Comparison of ENCODE assay signal across 15 cellular contexts in genomic region chr5:14242871-14243383, GRCh38.
DNase-seq lines count a peak whose midpoint lies in the region; ATAC-seq and TF ChIP-seq lines count a peak whose summit lies in the region.
"Had no signal": no experiment of that assay in that cellular context is flagged by ENCODE, and none has a peak within 500 bp of the region (broad histone marks: within the 10 kb centered on the region; RNA-seq: fewer than 3 reads in every experiment).

No MANE protein-coding gene starts in this region.

- no peaks in the 10 kb centered on the region for H3K9me3 Mint-ChIP-seq in endodermal cell
- H3K9me3 Mint-ChIP-seq: CD4-positive, alpha-beta T cell had no signal

- H3K4me3 ChIP-seq in GM23248, result no peak overlapping the region
- H3K4me3 ChIP-seq in HUES64 (ENCODE audit: low read length), result no peak overlapping the region
- no peak overlapping the region for H3K4me3 ChIP-seq in endodermal cell (ENCODE audit: low read length)
- H3K4me3 ChIP-seq in neuronal stem cell (ENCODE audit: low read length in 2 of 2), result no peak overlapping the region
- H3K4me3 ChIP-seq: GM12878, SK-N-MC had no signal

- H3K27me3 Mint-ChIP-seq in endodermal cell (ENCODE audit: insufficient read depth), result no peaks in the 10 kb centered on the region
- H3K27me3 Mint-ChIP-seq: CD4-positive, alpha-beta T cell had no signal

- H3K4me2 ChIP-seq in GM23248 (ENCODE audit: unreplicated experiment) (no peak overlapping the region), neuronal stem cell (ENCODE audit: insufficient read depth, low read length, poor library complexity, severe bottlenecking) (no peak overlapping the region)

- H2AK5ac ChIP-seq in neuronal stem cell (ENCODE audit: low read depth, low read length), result no peak overlapping the region

- no peak overlapping the region for H4K91ac ChIP-seq in neuronal stem cell (ENCODE audit: low read depth, low read length, poor library complexity)

- H3K36me3 ChIP-seq in GM23248 (ENCODE audit: low read depth), result no peaks in the 10 kb centered on the region
- no peaks in the 10 kb centered on the region for H3K36me3 ChIP-seq in HUES64 (ENCODE audit: insufficient read depth, low read length)
- H3K36me3 ChIP-seq in endodermal cell (ENCODE audit: control insufficient read depth, insufficient read depth, low read length), result no peaks in the 10 kb centered on the region
- H3K36me3 ChIP-seq in neuronal stem cell (replicated peaks in 1 of 2; ENCODE audit: control insufficient read depth in 2 of 2, insufficient read depth in 2 of 2, low read length in 2 of 2), result peaks cover 0 to 2% of the 10 kb centered on the region in 2 donors

- no peaks in the 10 kb centered on the region for H3K9me2 ChIP-seq in GM23248 (ENCODE audit: insufficient read depth)

- H3K36me3 Mint-ChIP-seq in endodermal cell (ENCODE audit: low read depth), result no peaks in the 10 kb centered on the region

- H3K14ac ChIP-seq in neuronal stem cell (ENCODE audit: low read length), result no peak overlapping the region

- H2BK120ac ChIP-seq in neuronal stem cell (ENCODE audit: low read depth, low read length), result no peak overlapping the region

- no peak overlapping the region for H3K4me3 Mint-ChIP-seq in endodermal cell
- H3K4me3 Mint-ChIP-seq: CD4-positive, alpha-beta T cell had no signal

- no peak overlapping the region for H4K8ac ChIP-seq in neuronal stem cell (ENCODE audit: low read depth, low read length)

- ATAC-seq in HG03135 (IDR thresholded peaks at IDR 0.05; ENCODE audit: unreplicated experiment), result no peak
- ATAC-seq: GM12878 had no signal

- peaks cover 42% of the 10 kb centered on the region for H4K20me1 ChIP-seq in GM23248 (ENCODE audit: insufficient read depth)

- in situ Hi-C loops in GM23248 (cut with MboI), result no loop called here

- no peak overlapping the region for H2BK12ac ChIP-seq in neuronal stem cell (ENCODE audit: low read length)

- no peaks in the 10 kb centered on the region for H3K79me1 ChIP-seq in neuronal stem cell (ENCODE audit: low read depth, low read length)

- no peak overlapping the region for H3K9ac ChIP-seq in GM23248
- no peak overlapping the region for H3K9ac ChIP-seq in HUES64 (ENCODE audit: low read depth, low read length)
- H3K9ac ChIP-seq in endodermal cell (ENCODE audit: extremely low read depth, low read length, poor library complexity, severe bottlenecking), result no peak overlapping the region
- no peak overlapping the region for H3K9ac ChIP-seq in neuronal stem cell (ENCODE audit: low read depth, low read length, poor library complexity)

- peak overlapping the region; percentile 13 for H3K18ac ChIP-seq in neuronal stem cell (ENCODE audit: low read length)

- H3K4ac ChIP-seq in neuronal stem cell (ENCODE audit: low read length), result no peak overlapping the region

- TF ChIP-seq CTCF in endodermal cell (conservative IDR thresholded peaks at IDR 0.05), result no peak

- H3K79me2 ChIP-seq in GM23248 (ENCODE audit: insufficient read depth), result peaks cover 100% of the 10 kb centered on the region

- H2BK15ac ChIP-seq in neuronal stem cell (ENCODE audit: low read length), result no peak overlapping the region

- H3K4me1 Mint-ChIP-seq in endodermal cell, result peaks cover 30% of the 10 kb centered on the region

- peaks cover 62% of the 10 kb centered on the region for H3K4me1 ChIP-seq in GM23248 (ENCODE audit: insufficient read depth)
- H3K4me1 ChIP-seq in HUES64 (ENCODE audit: insufficient read depth, low read length), result peaks cover 52% of the 10 kb centered on the region
- peaks cover 7% of the 10 kb centered on the region for H3K4me1 ChIP-seq in endodermal cell (ENCODE audit: control insufficient read depth, insufficient read depth, low read length)
- H3K4me1 ChIP-seq in neuronal stem cell (ENCODE audit: control insufficient read depth in 2 of 2, insufficient read depth in 1 of 2, low read depth in 1 of 2, low read length in 2 of 2), result peaks cover 28 to 37% of the 10 kb centered on the region in 2 donors

- peaks cover 85% of the 10 kb centered on the region for H3F3A ChIP-seq in GM23248 (ENCODE audit: insufficient read depth)

- no peaks in the 10 kb centered on the region for H3K9me3 ChIP-seq in GM23248 (ENCODE audit: low read depth)
- no peaks in the 10 kb centered on the region for H3K9me3 ChIP-seq in HUES64 (ENCODE audit: insufficient read depth, low read depth, low read length)
- H3K9me3 ChIP-seq in endodermal cell (ENCODE audit: control insufficient read depth, low read length), result no peaks in the 10 kb centered on the region
- H3K9me3 ChIP-seq in neuronal stem cell (replicated peaks in 1 of 2; ENCODE audit: control insufficient read depth in 2 of 2, insufficient read depth in 1 of 2, low read depth in 1 of 2, low read length in 2 of 2), result no peaks in the 10 kb centered on the region

- DNase-seq in GM23248 (no peak), endodermal cell (peak; percentile 71), neuronal stem cell (ENCODE audit: low spot score) (no peak), NCI-H1694 (lab: John Stamatoyannopoulos, UW) (no peak), NCI-H510A treated with DMSO at 0.1 percent for 48 hours (lab: John Stamatoyannopoulos, UW) (no peak)
- DNase-seq: CD4-positive, alpha-beta T cell; DMS79; GOT3; KBM-7; NCI-H1436; NCI-H2029 treated with DMSO at 0.1 percent for 48 hours had no signal

- no peak overlapping the region for H3K23ac ChIP-seq in neuronal stem cell (ENCODE audit: low read depth, low read length, poor library complexity)

- no peak overlapping the region for H2BK5ac ChIP-seq in neuronal stem cell (ENCODE audit: low read length)

- H3K27ac ChIP-seq in GM23248 (peak overlapping the region; percentile 15), HUES64 (ENCODE audit: low read depth, low read length) (0 out of 2 replicates have a peak overlapping the region, but pooled peaks have one; percentile 12), endodermal cell (ENCODE audit: low read depth, low read length) (no peak overlapping the region), neuronal stem cell (replicated peaks; ENCODE audit: low read length) (no peak overlapping the region)
- H3K27ac ChIP-seq: SK-N-MC had no signal

- H3K27me3 ChIP-seq in GM23248 (replicated peaks; ENCODE audit: insufficient read depth) (no peaks in the 10 kb centered on the region), HUES64 (ENCODE audit: insufficient read depth, low read length) (no peaks in the 10 kb centered on the region), endodermal cell (ENCODE audit: control insufficient read depth, insufficient read depth, low read length, poor library complexity, severe bottlenecking) (no peaks in the 10 kb centered on the region), neuronal stem cell (ENCODE audit: control insufficient read depth in 3 of 3, insufficient read depth in 3 of 3, low read depth in 1 of 3, low read length in 3 of 3) (no peaks in the 10 kb centered on the region)

- no peak overlapping the region for H3K27ac Mint-ChIP-seq in endodermal cell
- H3K27ac Mint-ChIP-seq: CD4-positive, alpha-beta T cell had no signal

- H2AFZ ChIP-seq in GM23248 (no peak overlapping the region), neuronal stem cell (ENCODE audit: low read length) (no peak overlapping the region)

- 78 to 90% methylated on average over 7 of the region's 7 CpGs for WGBS in GM23248 (ENCODE audit: low coverage in 1 of 2, low lambda C conversion rate in 2 of 2, missing lambda C conversion rate in 2 of 2), 2 experiments
- WGBS in HUES64, result 70% methylated on average over 6 of the region's 7 CpGs
- 74 to 81% methylated on average over 4 to 6 of the region's 7 CpGs for WGBS in endodermal cell (ENCODE audit: insufficient coverage in 1 of 2, insufficient read length in 1 of 2), 2 experiments
- no CpG with 5 or more reads among the region's 7 CpGs for WGBS in neuronal stem cell (ENCODE audit: extremely low coverage in 2 of 2, insufficient read length in 2 of 2, insufficient replicate concordance in 1 of 2), 2 donors

Comparison
In these comparisons a context has a peak if more than half of its experiments do, and no peak if none do; other contexts are left out.
1. H3K27ac ChIP-seq: peak in GM23248 (single experiment) and HUES64 (single experiment); none in endodermal cell (single experiment) and neuronal stem cell (single experiment).